In genomic region chr2:8263931-8264330, GRCh38 we compare ENCODE assay signal across 19 cellular contexts.
"Had no signal": no experiment of that assay in that cellular context is flagged by ENCODE, and none has a peak within 500 bp of the region (broad histone marks: within the 10 kb centered on the region; RNA-seq: fewer than 3 reads in every experiment).

No MANE protein-coding gene starts in this region.

- H3K4me3 ChIP-seq: left ventricle myocardium inferior, upper lobe of left lung had no signal

- H3K27ac ChIP-seq: left ventricle myocardium inferior, upper lobe of left lung had no signal

- H3K9me3 ChIP-seq: left ventricle myocardium inferior, upper lobe of left lung had no signal

- ATAC-seq: effector memory CD8-positive, alpha-beta T cell; naive thymus-derived CD8-positive, alpha-beta T cell; T-helper 17 cell had no signal

- H3K27ac Mint-ChIP-seq: activated naive CD8-positive, alpha-beta T cell treated with anti-CD3 and anti-CD28 coated beads for 36 hours; effector memory CD8-positive, alpha-beta T cell; mesothelial cell of epicardium had no signal

- DNase-seq: activated CD4-positive, alpha-beta T cell treated with anti-CD3 and anti-CD28 coated beads for 4 hours; activated CD4-positive, alpha-beta T cell treated with anti-CD3 and anti-CD28 coated beads, Interleukin-2, amount 50 U/mL, for 48 hours; activated CD4-positive, CD25-positive, alpha-beta regulatory T cell; activated naive CD4-positive, alpha-beta T cell treated with Interleukin-2 at 50 U/mL for 16 hours; activated naive CD8-positive, alpha-beta T cell treated with anti-CD3 and anti-CD28 coated beads for 36 hours; activated T-cell treated with anti-CD3 and anti-CD28 coated beads, Interleukin-2, amount 50 U/mL, for 48 hours; central memory CD4-positive, alpha-beta T cell; effector memory CD8-positive, alpha-beta T cell; left ventricle myocardium inferior; naive thymus-derived CD8-positive, alpha-beta T cell; occipital lobe; posterior cingulate gyrus; stimulated activated CD4-positive, alpha-beta T cell treated with anti-CD3 and anti-CD28 coated beads, Interleukin-2, amount 100 ng/mL, for 48 hours; stimulated activated CD8-positive, alpha-beta memory T cell treated with anti-CD3 and anti-CD28 coated beads, Interleukin-4, amount 100 ng/mL, for 48 hours; stimulated activated naive CD4-positive, alpha-beta T cell treated with Interleukin-2 at 50 U/mL for 16 hours; SW 1271; T-helper 17 cell; upper lobe of left lung had no signal

- H3K36me3 ChIP-seq: left ventricle myocardium inferior, upper lobe of left lung had no signal

- H3K4me1 ChIP-seq: upper lobe of left lung had no signal

- H3K9me3 Mint-ChIP-seq: activated naive CD8-positive, alpha-beta T cell treated with anti-CD3 and anti-CD28 coated beads for 36 hours; effector memory CD8-positive, alpha-beta T cell; mesothelial cell of epicardium; naive thymus-derived CD8-positive, alpha-beta T cell had no signal

- H3K36me3 Mint-ChIP-seq: activated naive CD8-positive, alpha-beta T cell treated with anti-CD3 and anti-CD28 coated beads for 36 hours; mesothelial cell of epicardium; naive thymus-derived CD8-positive, alpha-beta T cell had no signal

- H3K27me3 Mint-ChIP-seq: activated naive CD8-positive, alpha-beta T cell treated with anti-CD3 and anti-CD28 coated beads for 36 hours; effector memory CD8-positive, alpha-beta T cell; naive thymus-derived CD8-positive, alpha-beta T cell; T-helper 17 cell had no signal

- H3K4me1 Mint-ChIP-seq: activated naive CD8-positive, alpha-beta T cell treated with anti-CD3 and anti-CD28 coated beads for 36 hours had no signal

- H3K27me3 ChIP-seq: upper lobe of left lung had no signal

- H3K4me3 Mint-ChIP-seq: activated naive CD8-positive, alpha-beta T cell treated with anti-CD3 and anti-CD28 coated beads for 36 hours; effector memory CD8-positive, alpha-beta T cell; mesothelial cell of epicardium; naive thymus-derived CD8-positive, alpha-beta T cell; T-helper 17 cell had no signal
